ENCODE assay signal across 18 cellular contexts in genomic region chr3:182276512-182276911, GRCh38.
DNase-seq lines count a peak whose midpoint lies in the region; ATAC-seq and TF ChIP-seq lines count a peak whose summit lies in the region.
"Had no signal": no experiment of that assay in that cellular context is flagged by ENCODE, and none has a peak within 500 bp of the region (broad histone marks: within the 10 kb centered on the region; RNA-seq: fewer than 3 reads in every experiment).

No MANE protein-coding gene starts in this region.

- no peaks in the 10 kb centered on the region for H3K27me3 Mint-ChIP-seq in glutamatergic neuron (ENCODE audit: unreplicated experiment)
- H3K27me3 Mint-ChIP-seq: CD4-positive, alpha-beta T cell had no signal

- H2BK15ac ChIP-seq in neuronal stem cell (ENCODE audit: low read length), result no peak overlapping the region

- ATAC-seq in HG03196 (IDR thresholded peaks at IDR 0.05; ENCODE audit: unreplicated experiment) (no peak), GM18502 (IDR thresholded peaks at IDR 0.05; ENCODE audit: poor library complexity, unreplicated experiment) (no peak), HG03565 (IDR thresholded peaks at IDR 0.05; ENCODE audit: unreplicated experiment) (no peak)
- ATAC-seq: A549 had no signal

- no peak overlapping the region for H2BK5ac ChIP-seq in neuronal stem cell (ENCODE audit: low read length)

- no peak overlapping the region for H4K8ac ChIP-seq in neuronal stem cell (ENCODE audit: low read depth, low read length)

- H3K9me3 Mint-ChIP-seq in glutamatergic neuron (ENCODE audit: unreplicated experiment), result no peaks in the 10 kb centered on the region
- H3K9me3 Mint-ChIP-seq: CD4-positive, alpha-beta T cell; H9 had no signal

- no peak overlapping the region for H3K27ac ChIP-seq in neuronal stem cell (replicated peaks; ENCODE audit: low read length)
- H3K27ac ChIP-seq: 22Rv1, A549, C4-2B had no signal

- H3K4me1 ChIP-seq in neuronal stem cell (ENCODE audit: control insufficient read depth in 2 of 2, insufficient read depth in 1 of 2, low read depth in 1 of 2, low read length in 2 of 2), result peaks cover 2 to 6% of the 10 kb centered on the region in 2 donors
- H3K4me1 ChIP-seq: A549, Caco-2 had no signal

- no peak overlapping the region for H3K4me3 ChIP-seq in neuronal stem cell (ENCODE audit: low read length in 2 of 2)
- H3K4me3 ChIP-seq: A549 had no signal

- H3K4me2 ChIP-seq in neuronal stem cell (ENCODE audit: insufficient read depth, low read length, poor library complexity, severe bottlenecking), result no peak overlapping the region
- H3K4me2 ChIP-seq: A549 had no signal

- peak overlapping the region; percentile 77 for H2AFZ ChIP-seq in neuronal stem cell (ENCODE audit: low read length)

- no peak overlapping the region for H3K23ac ChIP-seq in neuronal stem cell (ENCODE audit: low read depth, low read length, poor library complexity)

- H3K18ac ChIP-seq in neuronal stem cell (ENCODE audit: low read length), result no peak overlapping the region

- H3K4me3 Mint-ChIP-seq in glutamatergic neuron (ENCODE audit: unreplicated experiment), result peak overlapping the region; percentile 49
- H3K4me3 Mint-ChIP-seq: CD4-positive, alpha-beta T cell; H9 had no signal

- peaks cover 11% of the 10 kb centered on the region for H3K4me1 Mint-ChIP-seq in glutamatergic neuron (ENCODE audit: low read depth, unreplicated experiment)

- peak overlapping the region; percentile 53 for H3K27ac Mint-ChIP-seq in glutamatergic neuron (ENCODE audit: unreplicated experiment)
- H3K27ac Mint-ChIP-seq: CD4-positive, alpha-beta T cell had no signal

- no peaks in the 10 kb centered on the region for H3K36me3 Mint-ChIP-seq in glutamatergic neuron (ENCODE audit: unreplicated experiment)

- no peaks in the 10 kb centered on the region for H3K79me1 ChIP-seq in neuronal stem cell (ENCODE audit: low read depth, low read length)

- H2BK120ac ChIP-seq in neuronal stem cell (ENCODE audit: low read depth, low read length), result no peak overlapping the region

- H3K4ac ChIP-seq in neuronal stem cell (ENCODE audit: low read length), result no peak overlapping the region

- H3K14ac ChIP-seq in neuronal stem cell (ENCODE audit: low read length), result no peak overlapping the region

- H3K9ac ChIP-seq in neuronal stem cell (ENCODE audit: low read depth, low read length, poor library complexity), result no peak overlapping the region

- no peaks in the 10 kb centered on the region for H3K9me3 ChIP-seq in neuronal stem cell (replicated peaks in 1 of 2; ENCODE audit: control insufficient read depth in 2 of 2, insufficient read depth in 1 of 2, low read depth in 1 of 2, low read length in 2 of 2)
- H3K9me3 ChIP-seq: A549, Caco-2 had no signal

- no peaks in the 10 kb centered on the region for H3K36me3 ChIP-seq in neuronal stem cell (replicated peaks in 1 of 2; ENCODE audit: control insufficient read depth in 2 of 2, insufficient read depth in 2 of 2, low read length in 2 of 2)

- no peak overlapping the region for H2BK12ac ChIP-seq in neuronal stem cell (ENCODE audit: low read length)

- TF ChIP-seq CTCF in glutamatergic neuron (IDR thresholded peaks at IDR 0.05; ENCODE audit: partially characterized antibody, unreplicated experiment), result no peak

- no CpG with 5 or more reads among the region's 4 CpGs for WGBS in neuronal stem cell (ENCODE audit: extremely low coverage in 2 of 2, insufficient read length in 2 of 2, insufficient replicate concordance in 1 of 2), 2 donors

- H4K91ac ChIP-seq in neuronal stem cell (ENCODE audit: low read depth, low read length, poor library complexity), result no peak overlapping the region

- H3K27me3 ChIP-seq in neuronal stem cell (ENCODE audit: control insufficient read depth in 3 of 3, insufficient read depth in 3 of 3, low read depth in 1 of 3, low read length in 3 of 3), result no peaks in the 10 kb centered on the region

- DNase-seq in NCI-H146 (lab: John Stamatoyannopoulos, UW) (peak; percentile 30), NCI-H146 treated with DMSO at 0.1 percent for 48 hours (lab: John Stamatoyannopoulos, UW; ENCODE audit: unreplicated experiment) (no peak), glutamatergic neuron (peak; percentile 12), neuronal stem cell (ENCODE audit: low spot score) (no peak)
- DNase-seq: AML-193; Caco-2; CD4-positive, alpha-beta T cell; DMS153; DMS79; GF-D8; GOT3; H9 had no signal

- no peak overlapping the region for H2AK5ac ChIP-seq in neuronal stem cell (ENCODE audit: low read depth, low read length)

Comparison
In these comparisons a context has a peak if more than half of its experiments do, and no peak if none do; other contexts are left out.
1. DNase-seq: peak in NCI-H146 (single experiment) and glutamatergic neuron (single experiment); none in NCI-H146 treated with DMSO at 0.1 percent for 48 hours (single experiment) and neuronal stem cell (single experiment).